In the genomic region with DNA sequence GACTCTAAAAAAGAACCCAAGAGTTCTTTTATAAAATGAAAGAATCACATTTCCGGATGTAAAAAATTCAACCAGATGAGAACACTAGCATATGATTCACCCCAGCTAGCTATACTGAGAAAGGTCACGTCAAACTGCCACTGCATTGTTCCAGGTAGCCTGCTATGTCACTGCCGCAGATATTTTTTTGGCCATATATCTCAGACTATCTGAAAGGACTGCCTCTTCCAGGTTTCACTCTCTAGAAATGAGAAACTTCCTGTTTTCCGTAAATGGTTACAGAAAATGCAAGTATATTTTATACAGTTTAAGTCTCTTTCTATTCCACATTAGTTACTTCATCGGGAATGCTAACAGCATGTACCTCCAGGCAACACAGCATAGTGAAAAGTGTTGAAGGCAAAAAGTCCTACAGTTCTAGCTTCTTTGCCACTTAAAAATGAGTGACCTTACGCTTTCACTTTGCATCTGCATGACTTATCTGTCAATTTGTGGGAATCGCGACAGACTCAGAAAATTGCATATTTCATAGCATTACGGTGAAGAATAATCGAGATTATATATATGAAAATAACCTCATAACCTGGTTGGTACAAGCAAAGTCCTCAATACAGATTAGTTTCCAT, we compare ENCODE assay signal across 8 cellular contexts.
A peak's percentile ranks its signal among the peaks of the same experiment; 100 is the strongest.
DNase-seq lines count a peak whose midpoint lies in the region; ATAC-seq lines count a peak whose summit lies in the region.

No MANE protein-coding gene starts in this region.

- H3K9me3 Mint-ChIP-seq in activated T-cell treated with anti-CD3 and anti-CD28 coated beads, Interleukin-2, amount 50 U/mL, for 72 hours = peaks cover 0 to 1% of the 10 kb centered on the region in 2 donors

- H3K4me1 Mint-ChIP-seq in activated T-cell treated with anti-CD3 and anti-CD28 coated beads, Interleukin-2, amount 50 U/mL, for 72 hours (ENCODE audit: low read depth) = peaks cover 67% of the 10 kb centered on the region

- peak overlapping the region; percentile 100 for H3K27ac Mint-ChIP-seq in activated T-cell treated with anti-CD3 and anti-CD28 coated beads, Interleukin-2, amount 50 U/mL, for 72 hours

- peak in 3 of 4 experiments; percentile 2 to 9 (median 5) for DNase-seq in activated CD4-positive, CD25-positive, alpha-beta regulatory T cell (lab: John Stamatoyannopoulos, UW)
- DNase-seq in activated CD4-positive, CD25-positive, alpha-beta regulatory T cell treated with anti-CD3 and anti-CD28 coated beads, Interleukin-2, amount 50 U/mL, for 72 hours = no peak
- peak; percentile 62 to 67 for DNase-seq in activated T-cell treated with anti-CD3 and anti-CD28 coated beads, Interleukin-2, amount 50 U/mL, for 72 hours
- DNase-seq in stimulated activated CD4-positive, alpha-beta T cell treated with anti-CD3 and anti-CD28 coated beads, Interleukin-2, amount 100 ng/mL, for 48 hours = peak; percentile 17 to 37
- DNase-seq in pons (ENCODE audit: low spot score) (no peak), inferior parietal cortex (ENCODE audit: extremely low spot score) (no peak)

- no peaks in the 10 kb centered on the region for H3K27me3 Mint-ChIP-seq in activated T-cell treated with anti-CD3 and anti-CD28 coated beads, Interleukin-2, amount 50 U/mL, for 72 hours (ENCODE audit: low read depth)

- peak overlapping the region; percentile 78 to 98 for H3K4me3 Mint-ChIP-seq in activated T-cell treated with anti-CD3 and anti-CD28 coated beads, Interleukin-2, amount 50 U/mL, for 72 hours

- H3K36me3 Mint-ChIP-seq in activated T-cell treated with anti-CD3 and anti-CD28 coated beads, Interleukin-2, amount 50 U/mL, for 72 hours (ENCODE audit: insufficient read depth in 2 of 2) = no peaks in the 10 kb centered on the region

- peak; percentile 75 for ATAC-seq in HG03432 (IDR thresholded peaks at IDR 0.05; ENCODE audit: unreplicated experiment)
- ATAC-seq in activated T-cell treated with anti-CD3 and anti-CD28 coated beads, Interleukin-2, amount 50 U/mL, for 72 hours (replicated peaks in 1 of 2) = peak; percentile 99 to 100
- ATAC-seq in GM18873 (IDR thresholded peaks at IDR 0.05; ENCODE audit: low FRiP score, unreplicated experiment) = no peak

Comparison
In these comparisons a context has a peak if more than half of its experiments do, and no peak if none do; other contexts are left out.
1. DNase-seq: peak in activated CD4-positive, CD25-positive, alpha-beta regulatory T cell (3 of 4), activated T-cell treated with anti-CD3 and anti-CD28 coated beads, Interleukin-2, amount 50 U/mL, for 72 hours (2 of 2) and stimulated activated CD4-positive, alpha-beta T cell treated with anti-CD3 and anti-CD28 coated beads, Interleukin-2, amount 100 ng/mL, for 48 hours (2 of 2); none in activated CD4-positive, CD25-positive, alpha-beta regulatory T cell treated with anti-CD3 and anti-CD28 coated beads, Interleukin-2, amount 50 U/mL, for 72 hours (single experiment), pons (single experiment) and inferior parietal cortex (single experiment).